In genomic region chr10:74076961-74077360, GRCh38 we compare ENCODE assay signal across 17 cellular contexts.
DNase-seq lines count a peak whose midpoint lies in the region; ATAC-seq and TF ChIP-seq lines count a peak whose summit lies in the region.
"Had no signal": no experiment of that assay in that cellular context is flagged by ENCODE, and none has a peak within 500 bp of the region (broad histone marks: within the 10 kb centered on the region; RNA-seq: fewer than 3 reads in every experiment).

No MANE protein-coding gene starts in this region.

- no peaks in the 10 kb centered on the region for H3K9me3 Mint-ChIP-seq in activated naive CD8-positive, alpha-beta T cell treated with anti-CD3 and anti-CD28 coated beads, Interleukin-2, amount 50 U/mL, for 24 hours
- H3K9me3 Mint-ChIP-seq in activated naive CD8-positive, alpha-beta T cell treated with anti-CD3 and anti-CD28 coated beads for 36 hours = no peaks in the 10 kb centered on the region

- H3K4me3 Mint-ChIP-seq in activated naive CD8-positive, alpha-beta T cell treated with anti-CD3 and anti-CD28 coated beads, Interleukin-2, amount 50 U/mL, for 24 hours = no peak overlapping the region
- no peak overlapping the region for H3K4me3 Mint-ChIP-seq in activated naive CD8-positive, alpha-beta T cell treated with anti-CD3 and anti-CD28 coated beads for 36 hours

- peak overlapping the region; percentile 76 for H2BK5ac ChIP-seq in mesenchymal stem cell (ENCODE audit: low read depth, low read length, poor library complexity, severe bottlenecking)

- H3K27ac ChIP-seq in HUES64 (ENCODE audit: low read depth, low read length) (0 out of 2 replicates have a peak overlapping the region, but pooled peaks have one; percentile 22), mesenchymal stem cell (ENCODE audit: low read length, poor library complexity, severe bottlenecking) (peak overlapping the region; percentile 86), smooth muscle cell (ENCODE audit: low read depth) (peak overlapping the region; percentile 14)
- H3K27ac ChIP-seq: BLaER1 treated with 17β-estradiol and CSF1 and Interleukin-3, amounts not matched to agents 10 nM and 100 nM had no signal

- WGBS in HUES64 = 93% methylated on average over 1 of the region's 2 CpGs
- 90% methylated on average over 1 of the region's 2 CpGs for WGBS in mesenchymal stem cell
- WGBS in smooth muscle cell (ENCODE audit: low lambda C conversion rate) = 93% methylated on average over 2 of the region's 2 CpGs

- H2AFZ ChIP-seq in mesenchymal stem cell (ENCODE audit: low read depth, low read length) (no peak overlapping the region), smooth muscle cell (ENCODE audit: low read depth) (no peak overlapping the region)

- H3K14ac ChIP-seq in mesenchymal stem cell (ENCODE audit: low read length in 2 of 2) = no peak overlapping the region

- H3F3A ChIP-seq in smooth muscle cell (ENCODE audit: low read depth) = peaks cover 50% of the 10 kb centered on the region

- no peak overlapping the region for H3K4ac ChIP-seq in mesenchymal stem cell (ENCODE audit: low read depth in 1 of 2, low read length in 2 of 2)

- no peaks in the 10 kb centered on the region for H3K9me3 ChIP-seq in HUES64 (ENCODE audit: insufficient read depth, low read depth, low read length)
- no peaks in the 10 kb centered on the region for H3K9me3 ChIP-seq in mesenchymal stem cell (ENCODE audit: control insufficient read depth, low read length)
- no peaks in the 10 kb centered on the region for H3K9me3 ChIP-seq in smooth muscle cell (replicated peaks; ENCODE audit: low read depth)
- H3K9me3 ChIP-seq: BLaER1 treated with 17β-estradiol and CSF1 and Interleukin-3, amounts not matched to agents 10 nM and 100 nM had no signal

- no peak for DNase-seq in activated naive CD8-positive, alpha-beta T cell treated with anti-CD3 and anti-CD28 coated beads, Interleukin-2, amount 50 U/mL, for 24 hours
- no peak for DNase-seq in activated naive CD8-positive, alpha-beta T cell treated with anti-CD3 and anti-CD28 coated beads for 36 hours
- DNase-seq in mesenchymal stem cell = no peak
- DNase-seq in smooth muscle cell (lab: John Stamatoyannopoulos, UW; ENCODE audit: unreplicated experiment) = no peak
- no peak for DNase-seq in COLO829 (ENCODE audit: low spot score)
- no peak for DNase-seq in GOT3 (lab: John Stamatoyannopoulos, UW)
- DNase-seq: EL; Kasumi-1; NCI-H1105 treated with DMSO at 0.1 percent for 48 hours; NCI-H187; NCI-H446; NK-92 treated with Interleukin-12 subunit alpha and Interleukin-12 subunit beta, amount 100 ng/mL, for 24 hours; SHP77 treated with DMSO at 0.1 percent for 48 hours had no signal

- no peak for ATAC-seq in activated naive CD8-positive, alpha-beta T cell treated with anti-CD3 and anti-CD28 coated beads, Interleukin-2, amount 50 U/mL, for 24 hours
- no peak for ATAC-seq in HG02870 (IDR thresholded peaks at IDR 0.05; ENCODE audit: unreplicated experiment)
- ATAC-seq: HCT116 had no signal

- no peaks in the 10 kb centered on the region for H3K27me3 Mint-ChIP-seq in activated naive CD8-positive, alpha-beta T cell treated with anti-CD3 and anti-CD28 coated beads, Interleukin-2, amount 50 U/mL, for 24 hours
- H3K27me3 Mint-ChIP-seq in activated naive CD8-positive, alpha-beta T cell treated with anti-CD3 and anti-CD28 coated beads for 36 hours = no peaks in the 10 kb centered on the region

- H3K9ac ChIP-seq in HUES64 (ENCODE audit: low read depth, low read length) (no peak overlapping the region), mesenchymal stem cell (ENCODE audit: low read length) (no peak overlapping the region), smooth muscle cell (ENCODE audit: low read depth) (no peak overlapping the region)
- H3K9ac ChIP-seq: BLaER1 treated with 17β-estradiol and CSF1 and Interleukin-3, amounts not matched to agents 10 nM and 100 nM had no signal

- no peak overlapping the region for H3K23ac ChIP-seq in mesenchymal stem cell (ENCODE audit: low read length in 2 of 2)

- no peak overlapping the region for H4K8ac ChIP-seq in mesenchymal stem cell (ENCODE audit: low read length)

- H2AK5ac ChIP-seq in mesenchymal stem cell (ENCODE audit: low read length, severe bottlenecking) = no peak overlapping the region

- no peak overlapping the region for H2BK15ac ChIP-seq in mesenchymal stem cell (ENCODE audit: low read depth, poor library complexity, severe bottlenecking)

- peaks cover 62% of the 10 kb centered on the region for H3K79me2 ChIP-seq in smooth muscle cell (ENCODE audit: low read depth)

- no peak overlapping the region for H4K91ac ChIP-seq in mesenchymal stem cell (ENCODE audit: low read length)

- peak overlapping the region; percentile 56 for H3K27ac Mint-ChIP-seq in activated naive CD8-positive, alpha-beta T cell treated with anti-CD3 and anti-CD28 coated beads, Interleukin-2, amount 50 U/mL, for 24 hours
- H3K27ac Mint-ChIP-seq in activated naive CD8-positive, alpha-beta T cell treated with anti-CD3 and anti-CD28 coated beads for 36 hours = no peak overlapping the region

- peaks cover 97% of the 10 kb centered on the region for H4K20me1 ChIP-seq in smooth muscle cell (ENCODE audit: low read depth)

- H3K4me1 ChIP-seq in HUES64 (ENCODE audit: insufficient read depth, low read length) (peaks cover 62% of the 10 kb centered on the region), mesenchymal stem cell (ENCODE audit: control insufficient read depth, insufficient read depth, low read depth, low read length) (peaks cover 10% of the 10 kb centered on the region), smooth muscle cell (ENCODE audit: low read depth) (peaks cover 38% of the 10 kb centered on the region)

- H3K18ac ChIP-seq in mesenchymal stem cell (ENCODE audit: low read depth in 1 of 2, low read length in 2 of 2) = no peak overlapping the region

- H3K36me3 Mint-ChIP-seq in activated naive CD8-positive, alpha-beta T cell treated with anti-CD3 and anti-CD28 coated beads, Interleukin-2, amount 50 U/mL, for 24 hours (ENCODE audit: low read depth) = peaks cover 28% of the 10 kb centered on the region
- no peaks in the 10 kb centered on the region for H3K36me3 Mint-ChIP-seq in activated naive CD8-positive, alpha-beta T cell treated with anti-CD3 and anti-CD28 coated beads for 36 hours

- H3K4me3 ChIP-seq in HUES64 (ENCODE audit: low read length) (no peak overlapping the region), mesenchymal stem cell (ENCODE audit: insufficient read depth in 1 of 2, low read depth in 1 of 2, low read length in 2 of 2) (no peak overlapping the region), smooth muscle cell (no peak overlapping the region)
- H3K4me3 ChIP-seq: BLaER1 treated with 17β-estradiol and CSF1 and Interleukin-3, amounts not matched to agents 10 nM and 100 nM had no signal

- H3K4me2 ChIP-seq in mesenchymal stem cell (ENCODE audit: low read length, poor library complexity, severe bottlenecking) (no peak overlapping the region), smooth muscle cell (no peak overlapping the region)

- H2BK12ac ChIP-seq in mesenchymal stem cell (ENCODE audit: low read length in 2 of 2) = no peak overlapping the region

- H2BK120ac ChIP-seq in mesenchymal stem cell (ENCODE audit: low read depth, low read length) = no peak overlapping the region

- H3K36me3 ChIP-seq in HUES64 (ENCODE audit: insufficient read depth, low read length) (peaks cover 65% of the 10 kb centered on the region), mesenchymal stem cell (ENCODE audit: control insufficient read depth in 1 of 2, insufficient read depth in 2 of 2, low read depth in 1 of 2, low read length in 2 of 2) (peaks cover 13 to 56% of the 10 kb centered on the region in 2 experiments), smooth muscle cell (ENCODE audit: low read depth) (peaks cover 17% of the 10 kb centered on the region)

- H3K4me1 Mint-ChIP-seq in activated naive CD8-positive, alpha-beta T cell treated with anti-CD3 and anti-CD28 coated beads, Interleukin-2, amount 50 U/mL, for 24 hours = peaks cover 61% of the 10 kb centered on the region
- H3K4me1 Mint-ChIP-seq in activated naive CD8-positive, alpha-beta T cell treated with anti-CD3 and anti-CD28 coated beads for 36 hours = peaks cover 32% of the 10 kb centered on the region

- no peak for TF ChIP-seq CTCF in smooth muscle cell (IDR thresholded peaks at IDR 0.05; ENCODE audit: borderline replicate concordance, insufficient read depth, poor library complexity, severe bottlenecking)

- no peaks in the 10 kb centered on the region for H3K79me1 ChIP-seq in mesenchymal stem cell (replicated peaks; ENCODE audit: low read length, poor library complexity, severe bottlenecking)

- H3K27me3 ChIP-seq in HUES64 (ENCODE audit: insufficient read depth, low read length) (no peaks in the 10 kb centered on the region), mesenchymal stem cell (ENCODE audit: control insufficient read depth in 1 of 2, insufficient read depth in 1 of 2, low read length in 2 of 2) (no peaks in the 10 kb centered on the region), smooth muscle cell (ENCODE audit: low read depth) (no peaks in the 10 kb centered on the region)
- H3K27me3 ChIP-seq: BLaER1 treated with 17β-estradiol and CSF1 and Interleukin-3, amounts not matched to agents 10 nM and 100 nM had no signal

Comparison
In these comparisons a context has a peak if more than half of its experiments do, and no peak if none do; other contexts are left out.
1. H3K27ac ChIP-seq: peak in every context shown above with its lines; median percentile 86 in mesenchymal stem cell; 22 in HUES64; 14 in smooth muscle cell.